ENCODE assay signal across 8 cellular contexts in the genomic region with DNA sequence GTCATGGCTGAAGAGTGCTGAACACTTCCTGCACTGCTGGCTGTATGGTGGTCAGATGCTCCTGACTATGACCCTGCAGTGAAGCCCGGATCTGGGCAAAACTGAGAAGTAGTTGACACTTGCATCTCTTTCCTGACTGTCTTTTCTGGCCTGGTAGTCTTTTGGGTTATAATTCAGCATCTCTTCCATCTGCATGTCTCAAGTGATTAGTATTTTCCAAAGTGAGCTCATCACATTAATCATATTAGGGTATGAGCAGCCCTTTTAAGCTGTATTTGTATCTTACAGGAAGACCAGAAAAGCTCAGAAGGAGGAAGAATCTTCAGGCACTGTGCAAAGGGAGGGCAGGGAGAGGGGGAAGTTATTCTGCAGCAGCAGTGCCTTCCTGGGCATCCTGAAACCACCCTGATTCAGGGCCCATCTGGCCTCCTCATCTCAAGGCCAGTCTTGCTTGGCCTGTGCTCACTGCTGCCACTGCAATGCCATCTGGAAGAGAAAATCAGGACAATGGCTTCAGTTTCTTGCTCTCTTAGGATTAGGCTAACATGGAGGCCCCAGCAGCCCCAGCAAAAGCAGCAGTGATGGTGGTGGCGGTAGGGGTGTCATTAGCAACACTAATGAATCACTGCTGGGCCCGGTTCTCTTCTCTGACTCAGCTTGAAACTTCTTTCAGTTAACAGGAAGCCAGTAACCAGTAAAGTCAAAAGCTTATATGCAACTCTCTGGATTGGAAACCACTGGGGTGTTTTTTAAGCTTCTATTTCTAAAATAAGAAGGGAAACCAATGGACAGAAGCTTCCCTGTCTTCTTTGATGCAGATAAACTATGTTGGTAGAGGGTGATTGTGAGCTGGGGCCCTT.
DNase-seq lines count a peak whose midpoint lies in the region; ATAC-seq, FAIRE-seq and TF ChIP-seq lines count a peak whose summit lies in the region.

No MANE protein-coding gene starts in this region.

- H3K27me3 ChIP-seq in BE2C = no peaks in the 10 kb centered on the region

- no peak overlapping the region for H3K4me3 ChIP-seq in BE2C (ENCODE audit: low read depth, low read length)

- peak; percentile 96 for FAIRE-seq in GM19239 (lab: Jason Lieb, UNC)

- H3K36me3 ChIP-seq in BE2C = no peaks in the 10 kb centered on the region

- ATAC-seq in HG03354 (IDR thresholded peaks at IDR 0.05; ENCODE audit: poor library complexity, severe bottlenecking, unreplicated experiment) = peak; percentile 97
- ATAC-seq in SK-N-SH treated with all-trans-retinoic acid at 6 μM for 48 hours = peak; percentile 75

- H3K9me3 ChIP-seq in BE2C = no peaks in the 10 kb centered on the region

- H3K4me1 ChIP-seq in BE2C = peaks cover 8% of the 10 kb centered on the region

- 0 out of 2 replicates have a peak, but pooled peaks have one; percentile 5 for TF ChIP-seq CTCF in BE2C (IDR thresholded peaks at IDR 0.05; ENCODE audit: low read depth, low read length)

- DNase-seq in BE2C (no peak), GM19239 (ENCODE audit: insufficient read length, low spot score) (peak; percentile 55), iPS-NIHi11 (ENCODE audit: low spot score) (peak; percentile 53), DMS153 (lab: John Stamatoyannopoulos, UW) (no peak)
- peak; percentile 41 to 42 for DNase-seq in stimulated activated CD4-positive, alpha-beta T cell treated with anti-CD3 and anti-CD28 coated beads, Interleukin-1b, Interleukin-23, amount 100 ng/mL, for 4 hours (ENCODE audit: low read depth in 2 of 2)

- H3K27ac ChIP-seq in angular gyrus (ENCODE audit: low read depth, low read length) = peak overlapping the region; percentile 44

TF ChIP-seq in SK-N-SH treated with all-trans-retinoic acid at 6 μM for 48 hours, 23 proteins besides CTCF, POLR2A, EP300 and RAD21:
- no peak for TF ChIP-seq ISL1 (CRISPR knock-in tag; IDR thresholded peaks at IDR 0.05)
- no peak for TF ChIP-seq SNAI2 (CRISPR knock-in tag; IDR thresholded peaks at IDR 0.05)
- TF ChIP-seq OSR1 (CRISPR knock-in tag; IDR thresholded peaks at IDR 0.05) = peak; percentile 14; the same call in 1 of the 2 replicates
- no peak for TF ChIP-seq POU6F1 (CRISPR knock-in tag; IDR thresholded peaks at IDR 0.05; ENCODE audit: borderline replicate concordance, low read depth)
- TF ChIP-seq ESRRG (CRISPR knock-in tag; IDR thresholded peaks at IDR 0.05) = no peak
- TF ChIP-seq CSDC2 (CRISPR knock-in tag; IDR thresholded peaks at IDR 0.05) = no peak
TF ChIP-seq in SK-N-SH treated with all-trans-retinoic acid at 6 μM for 48 hours: peak in this region for 1.

Comparison
In these comparisons a context has a peak if more than half of its experiments do, and no peak if none do; other contexts are left out.
1. DNase-seq: peak in GM19239 (single experiment), iPS-NIHi11 (single experiment) and stimulated activated CD4-positive, alpha-beta T cell treated with anti-CD3 and anti-CD28 coated beads, Interleukin-1b, Interleukin-23, amount 100 ng/mL, for 4 hours (2 of 2); none in BE2C (single experiment) and DMS153 (single experiment).